In genomic region chr12:108532061-108532848, GRCh38 we compare ENCODE assay signal across 1 cellular context.
TF ChIP-seq lines count a peak whose summit lies in the region.

No MANE protein-coding gene starts in this region.

TF ChIP-seq in HEK293, 187 proteins besides CTCF, POLR2A, EP300 and RAD21 (continued from another document and continues in another):
- TF ChIP-seq ZNF621 (tag by site-specific recombination; IDR thresholded peaks at IDR 0.05), result no peak
- no peak for TF ChIP-seq SETDB1 (IDR thresholded peaks at IDR 0.05; ENCODE audit: insufficient read length, low read length)
- TF ChIP-seq SP7 (tag by site-specific recombination; IDR thresholded peaks at IDR 0.05), result peak; percentile 70
- TF ChIP-seq GLIS2 (tag by site-specific recombination; IDR thresholded peaks at IDR 0.05), result no peak
- TF ChIP-seq KLF1 (tag by site-specific recombination; IDR thresholded peaks at IDR 0.05), result no peak
- no peak for TF ChIP-seq ZNF623 (tag by site-specific recombination; IDR thresholded peaks at IDR 0.05)
- peak; percentile 55; the same call in 1 of the 2 replicates for TF ChIP-seq PRDM1 (tag by site-specific recombination; IDR thresholded peaks at IDR 0.05)
- TF ChIP-seq ZNF423 (tag by site-specific recombination; IDR thresholded peaks at IDR 0.05), result peak; percentile 83
- no peak for TF ChIP-seq AEBP2 (tag by site-specific recombination; IDR thresholded peaks at IDR 0.05; ENCODE audit: borderline replicate concordance)
- TF ChIP-seq FEZF1 (tag by site-specific recombination; IDR thresholded peaks at IDR 0.05), result 0 out of 2 replicates have a peak, but pooled peaks have one; percentile 13
- TF ChIP-seq OSR2 (tag by site-specific recombination; IDR thresholded peaks at IDR 0.05), result peak; percentile 69
- TF ChIP-seq ZNF837 (tag by site-specific recombination; IDR thresholded peaks at IDR 0.05), result no peak
- TF ChIP-seq PRDM6 (tag by site-specific recombination; IDR thresholded peaks at IDR 0.05), result peak; percentile 40; the same call in 1 of the 2 replicates
- no peak for TF ChIP-seq ZNF670 (tag by site-specific recombination; IDR thresholded peaks at IDR 0.05; ENCODE audit: low read depth)
- no peak for TF ChIP-seq ZNF610 (tag by site-specific recombination; IDR thresholded peaks at IDR 0.05; ENCODE audit: borderline replicate concordance)
- TF ChIP-seq KLF10 (tag by site-specific recombination; IDR thresholded peaks at IDR 0.05), result no peak
- TF ChIP-seq BCL6B (tag by site-specific recombination; IDR thresholded peaks at IDR 0.05), result no peak
- TF ChIP-seq ZNF558 (tag by site-specific recombination; IDR thresholded peaks at IDR 0.05), result 0 out of 2 replicates have a peak, but pooled peaks have one; percentile 53
- no peak for TF ChIP-seq ZNF404 (tag by site-specific recombination; IDR thresholded peaks at IDR 0.05)
- no peak for TF ChIP-seq ZNF354C (tag by site-specific recombination; IDR thresholded peaks at IDR 0.05; ENCODE audit: borderline replicate concordance, low read depth)
- no peak for TF ChIP-seq ZNF280D (tag by site-specific recombination; IDR thresholded peaks at IDR 0.05)
- TF ChIP-seq ZNF596 (tag by site-specific recombination; IDR thresholded peaks at IDR 0.05), result no peak
- TF ChIP-seq SCRT2 (tag by site-specific recombination; IDR thresholded peaks at IDR 0.05), result peak; percentile 41; the same call in 1 of the 2 replicates
- TF ChIP-seq ZNF449 (tag by site-specific recombination; IDR thresholded peaks at IDR 0.05), result no peak; the same call in 1 of the 2 replicates
- TF ChIP-seq ZIC2 (tag by site-specific recombination; IDR thresholded peaks at IDR 0.05), result peak; percentile 58
- TF ChIP-seq GLI2 (tag by site-specific recombination; IDR thresholded peaks at IDR 0.05; ENCODE audit: borderline replicate concordance, low read depth), result no peak
- TF ChIP-seq ZNF24 (tag by site-specific recombination; IDR thresholded peaks at IDR 0.05), result 0 out of 2 replicates have a peak, but pooled peaks have one; percentile 50
- peak; percentile 52; the same call in 1 of the 2 replicates for TF ChIP-seq EGR2 (tag by site-specific recombination; IDR thresholded peaks at IDR 0.05; ENCODE audit: low read depth)
- no peak for TF ChIP-seq ZNF514 (tag by site-specific recombination; IDR thresholded peaks at IDR 0.05)
- TF ChIP-seq ZBTB21 (tag by site-specific recombination; IDR thresholded peaks at IDR 0.05), result no peak; the same call in 1 of the 2 replicates
- TF ChIP-seq ZNF148 (tag by site-specific recombination; IDR thresholded peaks at IDR 0.05; ENCODE audit: borderline replicate concordance), result no peak
- peak; percentile 70; the same call in 1 of the 2 replicates for TF ChIP-seq WT1 (tag by site-specific recombination; IDR thresholded peaks at IDR 0.05)
- TF ChIP-seq ZNF792 (tag by site-specific recombination; IDR thresholded peaks at IDR 0.05), result no peak
- no peak for TF ChIP-seq ZNF211 (tag by site-specific recombination; IDR thresholded peaks at IDR 0.05; ENCODE audit: low read depth)
- TF ChIP-seq ZNF362 (tag by site-specific recombination; IDR thresholded peaks at IDR 0.05), result peak; percentile 85
- no peak for TF ChIP-seq OVOL3 (tag by site-specific recombination; IDR thresholded peaks at IDR 0.05)
- TF ChIP-seq ZBTB10 (tag by site-specific recombination; IDR thresholded peaks at IDR 0.05), result no peak
- TF ChIP-seq ZBTB17 (tag by site-specific recombination; IDR thresholded peaks at IDR 0.05), result peak; percentile 73
- TF ChIP-seq ZNF157 (tag by site-specific recombination; IDR thresholded peaks at IDR 0.05), result no peak
- TF ChIP-seq ZNF843 (tag by site-specific recombination; IDR thresholded peaks at IDR 0.05), result peak; percentile 65
- no peak for TF ChIP-seq ZNF221 (tag by site-specific recombination; IDR thresholded peaks at IDR 0.05; ENCODE audit: borderline replicate concordance)
- TF ChIP-seq ZNF266 (tag by site-specific recombination; IDR thresholded peaks at IDR 0.05; ENCODE audit: low read depth), result no peak
- TF ChIP-seq MZF1 (tag by site-specific recombination; IDR thresholded peaks at IDR 0.05; ENCODE audit: borderline replicate concordance), result no peak
- peak; percentile 51; the same call in 1 of the 2 replicates for TF ChIP-seq ZNF341 (tag by site-specific recombination; IDR thresholded peaks at IDR 0.05; ENCODE audit: low read depth)
- no peak; the same call in 1 of the 2 replicates for TF ChIP-seq ZNF394 (tag by site-specific recombination; IDR thresholded peaks at IDR 0.05; ENCODE audit: borderline replicate concordance)
- no peak for TF ChIP-seq ZSCAN23 (tag by site-specific recombination; IDR thresholded peaks at IDR 0.05)
- peak; percentile 60; the same call in 1 of the 2 replicates for TF ChIP-seq INSM2 (tag by site-specific recombination; IDR thresholded peaks at IDR 0.05)
- no peak for TF ChIP-seq ZNF10 (tag by site-specific recombination; IDR thresholded peaks at IDR 0.05)
- TF ChIP-seq ZNF580 (tag by site-specific recombination; IDR thresholded peaks at IDR 0.05), result no peak
- TF ChIP-seq ZNF433 (tag by site-specific recombination; IDR thresholded peaks at IDR 0.05; ENCODE audit: low read depth), result no peak
